ENCODE assay signal across 23 cellular contexts in the genomic region with DNA sequence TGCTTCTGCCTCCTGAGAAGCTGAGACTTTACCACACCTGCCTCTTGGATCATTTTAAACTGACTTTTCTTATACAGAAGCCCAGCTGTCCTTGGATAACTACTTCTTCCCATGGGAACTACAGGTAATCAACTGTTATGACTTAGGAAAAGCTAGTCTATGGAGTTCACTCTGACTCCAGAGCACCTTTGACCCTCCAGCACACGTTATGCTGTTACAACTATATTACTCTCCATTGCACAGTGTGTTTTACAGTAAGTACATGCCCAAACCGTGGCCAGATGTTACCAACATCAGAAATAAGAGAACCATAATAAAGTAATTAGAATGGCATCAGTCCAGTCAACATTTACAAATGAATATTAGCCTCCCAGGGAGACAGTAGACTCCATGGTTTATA.
"Had no signal": no experiment of that assay in that cellular context is flagged by ENCODE, and none has a peak within 500 bp of the region (broad histone marks: within the 10 kb centered on the region; RNA-seq: fewer than 3 reads in every experiment).

No MANE protein-coding gene starts in this region.

- DNase-seq: KBM-7; MV-4-11; NCI-H1048; NCI-H1105; NCI-H1417; NCI-H1436 treated with DMSO at 0.1 percent for 48 hours; NCI-H1694; NCI-H187 treated with DMSO at 0.1 percent for 48 hours; NCI-H2029 treated with DMSO at 0.1 percent for 48 hours; NCI-H2171 treated with DMSO at 0.1 percent for 48 hours; NCI-H345; NCI-H446 treated with DMSO at 0.1 percent for 48 hours; NCI-H510A treated with DMSO at 0.1 percent for 48 hours; NCI-H526; NCI-H748 treated with DMSO at 0.1 percent for 48 hours; NK-92 treated with Interleukin-12 subunit alpha and Interleukin-12 subunit beta, amount 100 ng/mL, for 24 hours; PC-3; SHP77; SK-N-SH; SW 1271 had no signal

- FAIRE-seq: HTR-8/SVneo had no signal

- H3K27ac ChIP-seq: HL-60, RWPE1 had no signal

- H3K9me3 ChIP-seq: SK-N-SH had no signal
